Comparison of ENCODE assay signal across 25 cellular contexts in genomic region chr5:179218586-179219330, GRCh38.
"Had no signal": no experiment of that assay in that cellular context is flagged by ENCODE, and none has a peak within 500 bp of the region (broad histone marks: within the 10 kb centered on the region; RNA-seq: fewer than 3 reads in every experiment).

No MANE protein-coding gene starts in this region.

- H3K27me3 Mint-ChIP-seq: dendritic cell treated with granulocyte-macrophage colony-stimulating factor and Interleukin-4, amounts not matched to agents 40 ng/mL and 50 ng/mL, for 4 days had no signal

- H3K27me3 ChIP-seq: colonic mucosa, esophagus squamous epithelium, pancreas, stomach, thyroid gland had no signal

- H3K27ac ChIP-seq: colonic mucosa, esophagus squamous epithelium, lower lobe of right lung, pancreas, stomach, thyroid gland had no signal

- H3K36me3 Mint-ChIP-seq: natural killer cell had no signal

- H3K36me3 ChIP-seq: colonic mucosa, esophagus squamous epithelium, lower lobe of right lung, pancreas, stomach, thyroid gland had no signal

- H3K27ac Mint-ChIP-seq: dendritic cell treated with granulocyte-macrophage colony-stimulating factor and Interleukin-4, amounts not matched to agents 40 ng/mL and 50 ng/mL, for 4 days; endodermal cell; natural killer cell had no signal

- H3K4me2 ChIP-seq: smooth muscle cell had no signal

- H3K4me3 ChIP-seq: colonic mucosa, esophagus squamous epithelium, lower lobe of right lung, pancreas, smooth muscle cell, stomach, thyroid gland had no signal

- H3K9me3 ChIP-seq: colonic mucosa, esophagus squamous epithelium, lower lobe of right lung, pancreas, thyroid gland had no signal

- H3K4me3 Mint-ChIP-seq: dendritic cell treated with granulocyte-macrophage colony-stimulating factor and Interleukin-4, amounts not matched to agents 40 ng/mL and 50 ng/mL, for 4 days; endodermal cell; natural killer cell had no signal

- DNase-seq: central memory CD4-positive, alpha-beta T cell; colonic mucosa; effector CD8-positive, alpha-beta T cell; endodermal cell; esophagus squamous epithelium; foreskin melanocyte; hippocampal formation; kidney glomerular epithelial cell; left ventricle myocardium superior; lower lobe of right lung; natural killer cell; occipital lobe; retina; stimulated activated CD4-positive, alpha-beta T cell treated with anti-CD3 and anti-CD28 coated beads, Interleukin-12 subunit alpha, Interleukin-12 subunit beta, amount 100 ng/mL, for 4 hours; stimulated activated CD4-positive, alpha-beta T cell treated with anti-CD3 and anti-CD28 coated beads, Interleukin-1b, Interleukin-23, amount 100 ng/mL, for 48 hours; stimulated activated CD4-positive, alpha-beta T cell treated with anti-CD3 and anti-CD28 coated beads, Interleukin-4, amount 100 ng/mL, for 1 hour; stimulated activated CD8-positive, alpha-beta memory T cell treated with anti-CD3 and anti-CD28 coated beads, Interleukin-4, amount 100 ng/mL, for 48 hours; stimulated activated naive CD4-positive, alpha-beta T cell treated with Interleukin-2 at 50 U/mL for 16 hours; stomach; thyroid gland; trophoblast cell had no signal

- H3K4me1 ChIP-seq: colonic mucosa, lower lobe of right lung, pancreas, stomach, thyroid gland had no signal

- ATAC-seq: left ventricle myocardium superior, natural killer cell, pancreas, sciatic nerve had no signal

- H3K4me1 Mint-ChIP-seq: endodermal cell, natural killer cell had no signal
